Comparison of ENCODE assay signal across 8 cellular contexts in the genomic region with DNA sequence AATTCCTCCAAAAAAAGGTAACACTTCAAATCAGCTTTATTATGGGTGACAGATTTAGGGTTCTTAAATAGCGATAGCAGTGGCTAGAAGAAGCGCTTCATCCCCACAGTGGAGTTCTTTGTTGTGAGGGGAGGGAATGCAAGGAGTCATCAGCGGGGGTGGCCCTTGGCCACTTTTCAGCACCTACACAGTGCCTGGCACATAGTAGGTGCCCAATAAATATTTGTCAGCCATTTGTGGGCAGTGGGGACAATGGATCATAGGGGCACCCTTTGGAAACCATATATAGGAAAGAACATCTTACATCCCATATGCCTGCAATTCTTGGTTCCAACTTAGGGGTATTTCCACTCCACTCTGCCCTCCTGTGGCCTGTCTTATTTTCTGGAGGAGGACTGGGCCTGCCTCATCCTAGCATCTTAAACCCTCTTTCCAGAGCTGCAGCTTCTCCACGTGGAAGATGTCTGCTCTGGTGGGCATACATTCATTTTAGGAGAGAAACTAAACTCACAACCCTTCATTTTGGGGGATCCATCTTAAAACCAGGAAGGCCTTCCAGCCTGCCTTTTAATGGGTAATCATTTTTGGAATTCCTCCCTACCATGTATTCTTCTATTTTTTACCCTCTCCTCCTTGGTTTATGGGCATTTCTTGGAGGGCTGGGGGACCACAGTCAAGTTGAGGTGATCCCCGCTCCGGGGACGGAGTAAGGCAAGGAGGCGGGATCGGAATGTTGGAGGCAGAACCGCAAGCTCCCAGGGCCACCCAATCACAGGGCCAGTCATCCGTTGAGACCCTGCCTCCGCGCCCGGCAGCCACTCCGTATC. TPM values are rescaled to one million over a fixed set of nuclear protein-coding genes. Genes with fewer than 3 reads are reported as not detected.
DNase-seq lines count a peak whose midpoint lies in the region; ATAC-seq and TF ChIP-seq lines count a peak whose summit lies in the region.

No MANE protein-coding gene starts in this region.

- H3K4me1 Mint-ChIP-seq in T-helper 1 cell treated with Interleukin-12 subunit alpha and Interleukin-12 subunit beta and Interleukin-4 antibody, amounts not matched to agents 30 μg/mL and 1 μg/mL, for 36 hours (ENCODE audit: low read depth) = peaks cover 31% of the 10 kb centered on the region
- peaks cover 57% of the 10 kb centered on the region for H3K4me1 Mint-ChIP-seq in neural crest cell

- H3K9me3 ChIP-seq in heart left ventricle (no peaks in the 10 kb centered on the region), HUES64 (ENCODE audit: insufficient read depth, low read depth, low read length) (no peaks in the 10 kb centered on the region)

- H3K4me1 ChIP-seq in heart left ventricle (peaks cover 7 to 63% (median 41%) of the 10 kb centered on the region in 12 donors), HUES64 (ENCODE audit: insufficient read depth, low read length) (peaks cover 45% of the 10 kb centered on the region)

- TF ChIP-seq CTCF in heart left ventricle (IDR thresholded peaks at IDR 0.05) = peak in 8 of 12 donors; percentile 6 to 57 (median 36)
- peak; percentile 66 for TF ChIP-seq CTCF in neural crest cell (conservative IDR thresholded peaks at IDR 0.05)

- peaks cover 20% of the 10 kb centered on the region for H3K36me3 Mint-ChIP-seq in T-helper 1 cell treated with Interleukin-12 subunit alpha and Interleukin-12 subunit beta and Interleukin-4 antibody, amounts not matched to agents 30 μg/mL and 1 μg/mL, for 36 hours (ENCODE audit: low read depth)
- no peaks in the 10 kb centered on the region for H3K36me3 Mint-ChIP-seq in neural crest cell (ENCODE audit: low read depth)

- H3K36me3 ChIP-seq in heart left ventricle (peaks cover 0 to 17% (median 0%) of the 10 kb centered on the region in 9 donors), HUES64 (ENCODE audit: insufficient read depth, low read length) (no peaks in the 10 kb centered on the region)

- intact Hi-C loops in heart left ventricle (cut with DNase I) = loop anchor here in 6 of 10 donors (1.0 to 10.0 kb wide), 10 partner anchors 17 to 1010 kb away; a partner anchor contains a TSS
- intact Hi-C loops in cardiac septum (cut with DNase I) = loop anchor here (1.0 to 5.0 kb wide), 3 partner anchors 18 to 62 kb away; a partner anchor contains a TSS

- peak overlapping the region; percentile 88 for H3K4me3 Mint-ChIP-seq in T-helper 1 cell treated with Interleukin-12 subunit alpha and Interleukin-12 subunit beta and Interleukin-4 antibody, amounts not matched to agents 30 μg/mL and 1 μg/mL, for 36 hours
- H3K4me3 Mint-ChIP-seq in neural crest cell = peak overlapping the region; percentile 98

- ATAC-seq in heart left ventricle = peak in 2 of 4 donors; percentile 86
- no peak for ATAC-seq in GM18909 (IDR thresholded peaks at IDR 0.05; ENCODE audit: poor library complexity, unreplicated experiment)

- 17 to 18% (median 18%) methylated on average over 15 of the region's 15 CpGs for WGBS in heart left ventricle, 4 donors
- WGBS in HUES64 = 17% methylated on average over 15 of the region's 15 CpGs

- peak; percentile 78 to 93 for TF ChIP-seq POLR2A in heart left ventricle (IDR thresholded peaks at IDR 0.05)
- peak; percentile 83 for TF ChIP-seq POLR2A in erythroblast (IDR thresholded peaks at IDR 0.05; ENCODE audit: low read length)

- H3K9me3 Mint-ChIP-seq in T-helper 1 cell treated with Interleukin-12 subunit alpha and Interleukin-12 subunit beta and Interleukin-4 antibody, amounts not matched to agents 30 μg/mL and 1 μg/mL, for 36 hours = no peaks in the 10 kb centered on the region
- no peaks in the 10 kb centered on the region for H3K9me3 Mint-ChIP-seq in neural crest cell

- H3K27ac Mint-ChIP-seq in T-helper 1 cell treated with Interleukin-12 subunit alpha and Interleukin-12 subunit beta and Interleukin-4 antibody, amounts not matched to agents 30 μg/mL and 1 μg/mL, for 36 hours = peak overlapping the region; percentile 93
- peak overlapping the region; percentile 98 for H3K27ac Mint-ChIP-seq in neural crest cell (ENCODE audit: unreplicated experiment)

- H3K27me3 ChIP-seq in heart left ventricle (no peaks in the 10 kb centered on the region), HUES64 (ENCODE audit: insufficient read depth, low read length) (no peaks in the 10 kb centered on the region)

- H3K9ac ChIP-seq in HUES64 (ENCODE audit: low read depth, low read length) = peak overlapping the region; percentile 78

- DNase-seq in heart left ventricle (peak in 2 of 5 donors; percentile 28 to 43), cardiac septum (ENCODE audit: low spot score) (no peak), erythroblast (lab: John Stamatoyannopoulos, UW) (peak; percentile 77 to 82), neural crest cell (ENCODE audit: low read depth, low spot score) (peak; percentile 31), KG1 (lab: John Stamatoyannopoulos, UW) (no peak)

- H3K4me3 ChIP-seq in heart left ventricle (peak overlapping the region in 11 of 12 donors; percentile 9 to 85 (median 50)), HUES64 (ENCODE audit: low read length) (peak overlapping the region; percentile 61)

- H3K27ac ChIP-seq in heart left ventricle = peak overlapping the region; percentile 80 to 100 (median 98)
- H3K27ac ChIP-seq in HUES64 (ENCODE audit: low read depth, low read length) = peak overlapping the region; percentile 94

- H3K27me3 Mint-ChIP-seq in T-helper 1 cell treated with Interleukin-12 subunit alpha and Interleukin-12 subunit beta and Interleukin-4 antibody, amounts not matched to agents 30 μg/mL and 1 μg/mL, for 36 hours (ENCODE audit: low read depth) = no peaks in the 10 kb centered on the region
- no peaks in the 10 kb centered on the region for H3K27me3 Mint-ChIP-seq in neural crest cell (ENCODE audit: low read depth)

RNA-seq across cellular contexts. Expression of a gene that starts 2.6 kb away (rescaled TPM):
- 10 to 100 TPM in 2 of 9 donors, 1 to 10 TPM in 7; 1.6 to 41.0 (median 3.8) TPM for total RNA-seq in heart left ventricle
- polyA plus RNA-seq in heart left ventricle = 1 to 10 TPM; 2.9 to 5.5 TPM
- 6.9 TPM for total RNA-seq in cardiac septum
- 9.2 TPM for polyA plus RNA-seq in HUES64 (2013, experiment 1 of 2)
- 11.5 TPM for polyA plus RNA-seq in HUES64 (2013, experiment 2 of 2)
- total RNA-seq in neural crest cell = 7.3 and 8.0 TPM in 2 replicates

RNA-seq across cellular contexts. Expression of a gene that starts 5.0 kb away (rescaled TPM):
- total RNA-seq in heart left ventricle (10 to 100 TPM; 25.3 to 60.4 (median 39.7) TPM), cardiac septum (46.9 TPM), neural crest cell (205 and 206 TPM in 2 replicates)
- polyA plus RNA-seq in heart left ventricle = 10 to 100 TPM; 35.7 to 42.1 TPM
- 108 TPM for polyA plus RNA-seq in HUES64 (2013, experiment 1 of 2)
- polyA plus RNA-seq in HUES64 (2013, experiment 2 of 2) = 120 TPM

RNA-seq across cellular contexts. Expression of a gene that starts 11.0 kb away (rescaled TPM):
- total RNA-seq in heart left ventricle = 1 to 10 TPM in 6 of 9 donors, under 1 TPM in 2, not detected in 1; 0.69 to 5.7 (median 2.2) TPM
- polyA plus RNA-seq in heart left ventricle = 1 to 10 TPM; 1.4 to 1.6 TPM
- total RNA-seq in cardiac septum = 3.5 TPM
- 4.0 TPM for polyA plus RNA-seq in HUES64 (2013, experiment 1 of 2)
- polyA plus RNA-seq in HUES64 (2013, experiment 2 of 2) = 4.1 TPM
- 25.7 and 26.0 TPM in 2 replicates for total RNA-seq in neural crest cell

RNA-seq across cellular contexts. Expression of a gene that starts 16.8 kb away (rescaled TPM):
- total RNA-seq in heart left ventricle = 100 to 1,000 TPM in 2 of 9 donors, 10 to 100 TPM in 7; 62.7 to 136 (median 84.5) TPM
- polyA plus RNA-seq in heart left ventricle = 100 to 1,000 TPM in 1 of 2 donors, 10 to 100 TPM in 1; 95.1 to 132 TPM
- total RNA-seq in cardiac septum = 60.7 TPM
- polyA plus RNA-seq in HUES64 (2013, experiment 1 of 2) = 88.9 TPM
- polyA plus RNA-seq in HUES64 (2013, experiment 2 of 2) = 98.6 TPM
- 60.2 and 60.7 TPM in 2 replicates for total RNA-seq in neural crest cell

RNA-seq across cellular contexts. Expression of a gene that starts 19.2 kb away (rescaled TPM):
- total RNA-seq in heart left ventricle (10 to 100 TPM; 45.5 to 61.7 (median 51.0) TPM), cardiac septum (47.2 TPM), neural crest cell (88.9 and 92.9 TPM in 2 replicates)
- polyA plus RNA-seq in heart left ventricle = 10 to 100 TPM; 43.5 to 79.1 TPM
- polyA plus RNA-seq in HUES64 (2013, experiment 1 of 2) = 79.0 TPM
- 88.3 TPM for polyA plus RNA-seq in HUES64 (2013, experiment 2 of 2)

Comparison
In these comparisons a context has a peak if more than half of its experiments do, and no peak if none do; other contexts are left out.
1. DNase-seq: peak in erythroblast (2 of 2) and neural crest cell (single experiment); none in cardiac septum (single experiment) and KG1 (single experiment).